In the genomic region with DNA sequence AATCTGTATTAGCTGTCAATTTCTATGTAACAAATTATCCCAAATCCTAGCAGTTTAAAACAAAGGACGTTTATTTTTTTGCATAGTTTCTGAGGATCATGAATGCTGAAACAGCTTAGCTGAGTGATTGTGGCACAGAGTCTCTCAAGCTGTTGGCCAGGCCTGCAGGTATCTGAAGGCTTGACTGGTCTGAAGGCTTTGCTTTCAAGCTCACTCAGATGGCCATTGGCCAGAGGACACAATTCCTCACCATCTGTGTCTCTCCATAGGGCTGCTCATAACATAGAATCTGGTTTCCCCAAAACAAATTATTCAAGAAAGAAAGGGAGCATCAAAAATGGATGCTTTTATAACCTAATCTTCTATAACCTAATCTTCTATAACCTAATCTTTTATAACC, we compare ENCODE assay signal across 1 cellular context.
TF ChIP-seq lines count a peak whose summit lies in the region.

No MANE protein-coding gene starts in this region.

TF ChIP-seq in H1, 55 proteins besides CTCF, POLR2A, EP300 and RAD21 (continued from another document):
- no peak for TF ChIP-seq CEBPB (IDR thresholded peaks at IDR 0.05; ENCODE audit: low read depth, low read length)
- TF ChIP-seq SAP30 (IDR thresholded peaks at IDR 0.05; ENCODE audit: insufficient read depth, insufficient replicate concordance, low read length), result no peak
